Comparison of ENCODE assay signal across 12 cellular contexts in the genomic region with DNA sequence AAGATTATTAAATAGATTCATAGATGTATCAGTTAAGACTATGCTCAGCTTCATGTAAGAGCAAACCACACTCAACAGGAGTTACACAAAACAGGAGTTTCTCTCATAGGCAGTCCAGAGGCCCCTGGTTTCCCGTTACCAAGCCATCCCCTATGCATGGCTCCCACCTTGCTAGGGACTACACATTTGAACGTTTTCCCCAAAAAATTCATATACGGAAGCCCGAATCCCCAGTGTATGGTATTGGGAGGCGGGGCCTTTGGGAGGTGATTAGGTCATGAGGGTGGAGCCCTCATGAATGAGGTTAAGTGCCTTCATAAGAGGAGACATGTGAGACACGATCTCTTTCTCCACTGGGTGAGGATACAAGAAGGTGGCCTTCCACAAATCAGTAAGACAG. TPM values are rescaled to one million over a fixed set of nuclear protein-coding genes. Genes with fewer than 3 reads are reported as not detected.
A peak's percentile ranks its signal among the peaks of the same experiment; 100 is the strongest.
DNase-seq lines count a peak whose midpoint lies in the region; ATAC-seq lines count a peak whose summit lies in the region.
"Had no signal": no experiment of that assay in that cellular context is flagged by ENCODE, and none has a peak within 500 bp of the region (broad histone marks: within the 10 kb centered on the region; RNA-seq: fewer than 3 reads in every experiment).

No MANE protein-coding gene starts in this region.

- peaks cover 26% of the 10 kb centered on the region for H3K9me3 Mint-ChIP-seq in activated CD4-positive, alpha-beta T cell treated with anti-CD3 and anti-CD28 coated beads, Interleukin-2, amount 10 ng/mL, durations not matched to agents 7 days and 5 days
- peaks cover 0 to 10% (median 0%) of the 10 kb centered on the region in 9 donors for H3K9me3 Mint-ChIP-seq in naive thymus-derived CD8-positive, alpha-beta T cell

- no peaks in the 10 kb centered on the region for H3K9me3 ChIP-seq in HAP-1
- H3K9me3 ChIP-seq: testis had no signal

- POLR2A ChIA-PET in activated CD4-positive, alpha-beta T cell treated with anti-CD3 and anti-CD28 coated beads, Interleukin-2, amount 10 ng/mL, durations not matched to agents 7 days and 5 days (lab: Charles Lee): no interaction called here
- POLR2A ChIA-PET in naive thymus-derived CD8-positive, alpha-beta T cell (lab: Charles Lee): interaction anchor here (1.1 to 1.8 kb wide), 4 partner anchors 10 to 418 kb away, joined by 4 to 13 read pairs (median 4); partner anchors contain the start of genes PTER and RSU1

- no peaks in the 10 kb centered on the region; the same call in 1 of the 2 replicates for H3K36me3 ChIP-seq in HAP-1 (replicated peaks)

- no peak for DNase-seq in activated CD4-positive, alpha-beta T cell treated with anti-CD3 and anti-CD28 coated beads, Interleukin-2, amount 10 ng/mL, durations not matched to agents 7 days and 5 days
- peak in 1 of 10 donors; percentile 10 for DNase-seq in naive thymus-derived CD8-positive, alpha-beta T cell
- DNase-seq in HAP-1 (ENCODE audit: low spot score in 2 of 2) (no peak), Right ventricle myocardium inferior (ENCODE audit: missing footprints) (no peak), RKO (ENCODE audit: low spot score) (no peak)
- DNase-seq: amniotic stem cell, Calu3, NCI-H526 treated with DMSO at 0.1 percent for 48 hours, SHP77 treated with DMSO at 0.1 percent for 48 hours, testis had no signal

- peak overlapping the region; percentile 92 for H3K27ac Mint-ChIP-seq in activated CD4-positive, alpha-beta T cell treated with anti-CD3 and anti-CD28 coated beads, Interleukin-2, amount 10 ng/mL, durations not matched to agents 7 days and 5 days
- peak overlapping the region; percentile 89 to 99 (median 97) for H3K27ac Mint-ChIP-seq in naive thymus-derived CD8-positive, alpha-beta T cell

- H3K36me3 Mint-ChIP-seq in activated CD4-positive, alpha-beta T cell treated with anti-CD3 and anti-CD28 coated beads, Interleukin-2, amount 10 ng/mL, durations not matched to agents 7 days and 5 days (ENCODE audit: low read depth): peaks cover 53% of the 10 kb centered on the region
- peaks cover 14 to 23% (median 15%) of the 10 kb centered on the region in 3 donors for H3K36me3 Mint-ChIP-seq in naive thymus-derived CD8-positive, alpha-beta T cell

- H3K4me1 ChIP-seq in HAP-1: no peaks in the 10 kb centered on the region
- H3K4me1 ChIP-seq: testis had no signal

- CTCF ChIA-PET in activated CD4-positive, alpha-beta T cell treated with anti-CD3 and anti-CD28 coated beads, Interleukin-2, amount 10 ng/mL, durations not matched to agents 7 days and 5 days (lab: Charles Lee): interaction anchor here (0.8 to 1.0 kb wide), 2 partner anchors 10 to 17 kb away, joined by 3 read pairs; no protein-coding TSS in a partner anchor

- H3K4me3 ChIP-seq in HAP-1: no peak overlapping the region
- H3K4me3 ChIP-seq: testis had no signal

- H3K27me3 Mint-ChIP-seq in activated CD4-positive, alpha-beta T cell treated with anti-CD3 and anti-CD28 coated beads, Interleukin-2, amount 10 ng/mL, durations not matched to agents 7 days and 5 days: no peaks in the 10 kb centered on the region
- no peaks in the 10 kb centered on the region for H3K27me3 Mint-ChIP-seq in naive thymus-derived CD8-positive, alpha-beta T cell

- in situ Hi-C loops in HAP-1 (cut with MboI; ENCODE audit: low sequenced_read_pairs): loop anchor here (25.0 kb wide), 2 partner anchors 676 to 901 kb away; no protein-coding TSS in a partner anchor

- no peaks in the 10 kb centered on the region for H3K27me3 ChIP-seq in HAP-1 (ENCODE audit: low read depth)
- H3K27me3 ChIP-seq: testis had no signal

- H3K4me1 Mint-ChIP-seq in activated CD4-positive, alpha-beta T cell treated with anti-CD3 and anti-CD28 coated beads, Interleukin-2, amount 10 ng/mL, durations not matched to agents 7 days and 5 days: peaks cover 22% of the 10 kb centered on the region
- H3K4me1 Mint-ChIP-seq in naive thymus-derived CD8-positive, alpha-beta T cell: peaks cover 17 to 44% (median 32%) of the 10 kb centered on the region in 4 donors

- no peak overlapping the region for H3K4me3 Mint-ChIP-seq in activated CD4-positive, alpha-beta T cell treated with anti-CD3 and anti-CD28 coated beads, Interleukin-2, amount 10 ng/mL, durations not matched to agents 7 days and 5 days
- peak overlapping the region in 8 of 10 donors; percentile 11 to 74 (median 54) for H3K4me3 Mint-ChIP-seq in naive thymus-derived CD8-positive, alpha-beta T cell

- intact Hi-C loops in Right ventricle myocardium inferior (cut with DNase I): loop anchor here (10.0 kb wide), 1 partner anchor 673 kb away; no protein-coding TSS in a partner anchor

- ATAC-seq in GM18870 (IDR thresholded peaks at IDR 0.05; ENCODE audit: unreplicated experiment) (peak; percentile 17), GM21786 (IDR thresholded peaks at IDR 0.05; ENCODE audit: unreplicated experiment) (peak; percentile 27), Right ventricle myocardium inferior (no peak)
- peak; percentile 6 to 19 for ATAC-seq in naive thymus-derived CD8-positive, alpha-beta T cell

RNA-seq across cellular contexts. Expression of gene RSU1, which starts 29.1 kb away (rescaled TPM):
- 100 to 1,000 TPM in 1 of 2 experiments, 10 to 100 TPM in 1; 79.5 to 106 TPM for total RNA-seq in activated CD4-positive, alpha-beta T cell treated with anti-CD3 and anti-CD28 coated beads, Interleukin-2, amount 10 ng/mL, durations not matched to agents 7 days and 5 days
- total RNA-seq in naive thymus-derived CD8-positive, alpha-beta T cell: 10 to 100 TPM; 57.8 to 64.6 TPM
- 100 to 1,000 TPM; 127 to 149 (median 138) TPM for polyA plus RNA-seq in naive thymus-derived CD8-positive, alpha-beta T cell
- total RNA-seq in Right ventricle myocardium inferior: 56.1 TPM
